ENCODE assay signal across 26 cellular contexts in the genomic region with DNA sequence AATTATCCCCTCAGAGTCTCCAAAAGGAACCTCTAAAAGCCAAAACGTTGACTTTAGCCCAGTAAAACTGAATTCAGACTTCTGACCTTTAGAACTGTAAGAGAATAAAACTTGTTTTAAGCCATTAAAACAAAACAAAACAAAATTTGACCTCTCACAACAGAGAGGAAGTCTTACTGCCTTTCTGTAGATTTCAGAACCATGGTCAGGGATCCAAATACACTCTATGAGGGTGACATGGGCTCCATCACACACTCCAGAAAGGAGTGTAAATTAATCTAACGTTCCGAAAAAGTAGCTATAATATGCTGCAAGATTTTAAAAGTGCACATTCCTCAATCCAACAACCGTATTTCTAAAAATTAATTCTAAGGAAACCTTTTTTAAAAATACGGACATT. TPM values are rescaled to one million over a fixed set of nuclear protein-coding genes. Genes with fewer than 3 reads are reported as not detected.
DNase-seq lines count a peak whose midpoint lies in the region; ATAC-seq and TF ChIP-seq lines count a peak whose summit lies in the region.
"Had no signal": no experiment of that assay in that cellular context is flagged by ENCODE, and none has a peak within 500 bp of the region (broad histone marks: within the 10 kb centered on the region; RNA-seq: fewer than 3 reads in every experiment).

No MANE protein-coding gene starts in this region.

- H3K4me3 Mint-ChIP-seq in WTC11 (no peak overlapping the region), endodermal cell (no peak overlapping the region)
- H3K4me3 Mint-ChIP-seq in activated T-helper 2 cell treated with anti-CD3 and anti-CD28 coated beads, Interferon-gamma antibody, Interleukin-2, Interleukin-4, amounts not matched to agents 10 μg/mL and 5 μg/mL and 100 μg/mL, durations not matched to agents 14 hours and 24 hours and 36 hours (ENCODE audit: low read depth) = no peak overlapping the region
- H3K4me3 Mint-ChIP-seq: CD4-positive, CD25-positive, alpha-beta regulatory T cell had no signal

- CTCF ChIA-PET in WTC11 (lab: Charles Lee) = interaction anchor here (1.2 kb wide), 1 partner anchor 8 kb away, joined by 3 read pairs; no protein-coding TSS in a partner anchor

- intact Hi-C loops in Right ventricle myocardium inferior (cut with DNase I) = no loop called here
- intact Hi-C loops in activated T-helper 2 cell treated with anti-CD3 and anti-CD28 coated beads, Interferon-gamma antibody, Interleukin-2, Interleukin-4, amounts not matched to agents 10 μg/mL and 5 μg/mL and 100 μg/mL, durations not matched to agents 14 hours and 24 hours and 36 hours (cut with micrococcal nuclease) = no loop called here

- ATAC-seq in Right ventricle myocardium inferior (no peak), WTC11 (peak; percentile 30; the same call in 1 of the 2 replicates), GM19452 (IDR thresholded peaks at IDR 0.05; ENCODE audit: unreplicated experiment) (no peak)

- POLR2A ChIA-PET in WTC11 (lab: Charles Lee) = no interaction called here

- no peaks in the 10 kb centered on the region for H3K4me1 Mint-ChIP-seq in WTC11
- H3K4me1 Mint-ChIP-seq in endodermal cell = no peaks in the 10 kb centered on the region
- no peaks in the 10 kb centered on the region for H3K4me1 Mint-ChIP-seq in activated T-helper 2 cell treated with anti-CD3 and anti-CD28 coated beads, Interferon-gamma antibody, Interleukin-2, Interleukin-4, amounts not matched to agents 10 μg/mL and 5 μg/mL and 100 μg/mL, durations not matched to agents 14 hours and 24 hours and 36 hours (ENCODE audit: low read depth)

- H3K9ac ChIP-seq in endodermal cell (ENCODE audit: extremely low read depth, low read length, poor library complexity, severe bottlenecking) = no peak overlapping the region

- no peaks in the 10 kb centered on the region for H3K9me3 ChIP-seq in cardiac muscle cell (ENCODE audit: low read depth)
- H3K9me3 ChIP-seq in endodermal cell (ENCODE audit: control insufficient read depth, low read length) = no peaks in the 10 kb centered on the region

- H3K36me3 Mint-ChIP-seq in WTC11 = no peaks in the 10 kb centered on the region
- H3K36me3 Mint-ChIP-seq in endodermal cell (ENCODE audit: low read depth) = no peaks in the 10 kb centered on the region
- H3K36me3 Mint-ChIP-seq in activated T-helper 2 cell treated with anti-CD3 and anti-CD28 coated beads, Interferon-gamma antibody, Interleukin-2, Interleukin-4, amounts not matched to agents 10 μg/mL and 5 μg/mL and 100 μg/mL, durations not matched to agents 14 hours and 24 hours and 36 hours (ENCODE audit: low read depth) = no peaks in the 10 kb centered on the region

- no peak overlapping the region for H3K27ac Mint-ChIP-seq in WTC11
- no peak overlapping the region for H3K27ac Mint-ChIP-seq in endodermal cell
- H3K27ac Mint-ChIP-seq in activated T-helper 2 cell treated with anti-CD3 and anti-CD28 coated beads, Interferon-gamma antibody, Interleukin-2, Interleukin-4, amounts not matched to agents 10 μg/mL and 5 μg/mL and 100 μg/mL, durations not matched to agents 14 hours and 24 hours and 36 hours = no peak overlapping the region
- H3K27ac Mint-ChIP-seq: CD4-positive, CD25-positive, alpha-beta regulatory T cell had no signal

- H3K4me1 ChIP-seq in cardiac muscle cell (ENCODE audit: low read depth) = no peaks in the 10 kb centered on the region
- no peaks in the 10 kb centered on the region for H3K4me1 ChIP-seq in endodermal cell (ENCODE audit: control insufficient read depth, insufficient read depth, low read length)

- DNase-seq in cardiac muscle cell (ENCODE audit: low read depth in 1 of 2, low spot score in 1 of 2) (peak; percentile 9 to 28), Right ventricle myocardium inferior (ENCODE audit: missing footprints) (no peak), WTC11 (ENCODE audit: low spot score) (no peak), dermis blood vessel endothelial cell (peak; percentile 5), NCI-H446 (lab: John Stamatoyannopoulos, UW) (no peak), endodermal cell (no peak)
- no peak for DNase-seq in activated T-helper 2 cell treated with anti-CD3 and anti-CD28 coated beads, Interferon-gamma antibody, Interleukin-2, Interleukin-4, amounts not matched to agents 10 μg/mL and 5 μg/mL and 100 μg/mL, durations not matched to agents 14 hours and 24 hours and 36 hours (ENCODE audit: low spot score)
- DNase-seq: 8988T; CD4-positive, CD25-positive, alpha-beta regulatory T cell; DMS153; DND-41; NCI-H1092 treated with DMSO at 0.1 percent for 48 hours; NCI-H1436 treated with DMSO at 0.1 percent for 48 hours; NCI-H187 treated with DMSO at 0.1 percent for 48 hours; NCI-H526 treated with DMSO at 0.1 percent for 48 hours; PC-9; RPMI8226; SHP77; SW 1271 had no signal

- H3K9me3 Mint-ChIP-seq in WTC11 (peaks cover 11% of the 10 kb centered on the region), endodermal cell (peaks cover 5% of the 10 kb centered on the region)
- H3K9me3 Mint-ChIP-seq in activated T-helper 2 cell treated with anti-CD3 and anti-CD28 coated beads, Interferon-gamma antibody, Interleukin-2, Interleukin-4, amounts not matched to agents 10 μg/mL and 5 μg/mL and 100 μg/mL, durations not matched to agents 14 hours and 24 hours and 36 hours = no peaks in the 10 kb centered on the region

- H3K27ac ChIP-seq in cardiac muscle cell (no peak overlapping the region), endodermal cell (ENCODE audit: low read depth, low read length) (no peak overlapping the region)
- H3K27ac ChIP-seq: HL-60, PC-9 had no signal

- 0 to 77% methylated on average over 1 to 5 of the region's 5 CpGs for WGBS in endodermal cell (ENCODE audit: insufficient coverage in 1 of 2, insufficient read length in 1 of 2), 2 experiments

- TF ChIP-seq CTCF in cardiac muscle cell (IDR thresholded peaks at IDR 0.05; ENCODE audit: low read depth, low read length) = no peak
- no peak for TF ChIP-seq CTCF in WTC11 (IDR thresholded peaks at IDR 0.05)
- no peak for TF ChIP-seq CTCF in endodermal cell (conservative IDR thresholded peaks at IDR 0.05)

- H3K27me3 ChIP-seq in cardiac muscle cell = no peaks in the 10 kb centered on the region
- H3K27me3 ChIP-seq in endodermal cell (ENCODE audit: control insufficient read depth, insufficient read depth, low read length, poor library complexity, severe bottlenecking) = no peaks in the 10 kb centered on the region

- H3K4me3 ChIP-seq in cardiac muscle cell (no peak overlapping the region), endodermal cell (ENCODE audit: low read length) (no peak overlapping the region)
- H3K4me3 ChIP-seq: PC-9 had no signal

- H3K36me3 ChIP-seq in cardiac muscle cell = no peaks in the 10 kb centered on the region
- H3K36me3 ChIP-seq in endodermal cell (ENCODE audit: control insufficient read depth, insufficient read depth, low read length) = no peaks in the 10 kb centered on the region

- H3K27me3 Mint-ChIP-seq in WTC11 (ENCODE audit: low read depth) = no peaks in the 10 kb centered on the region; the same call in 1 of the 2 replicates
- H3K27me3 Mint-ChIP-seq in endodermal cell (ENCODE audit: insufficient read depth) = no peaks in the 10 kb centered on the region
- H3K27me3 Mint-ChIP-seq in activated T-helper 2 cell treated with anti-CD3 and anti-CD28 coated beads, Interferon-gamma antibody, Interleukin-2, Interleukin-4, amounts not matched to agents 10 μg/mL and 5 μg/mL and 100 μg/mL, durations not matched to agents 14 hours and 24 hours and 36 hours (ENCODE audit: low read depth) = peaks cover 3% of the 10 kb centered on the region
- H3K27me3 Mint-ChIP-seq: CD4-positive, CD25-positive, alpha-beta regulatory T cell had no signal

TF ChIP-seq in WTC11, 78 proteins besides CTCF, POLR2A, EP300 and RAD21 (continues in another document):
- TF ChIP-seq, protein P1, sequence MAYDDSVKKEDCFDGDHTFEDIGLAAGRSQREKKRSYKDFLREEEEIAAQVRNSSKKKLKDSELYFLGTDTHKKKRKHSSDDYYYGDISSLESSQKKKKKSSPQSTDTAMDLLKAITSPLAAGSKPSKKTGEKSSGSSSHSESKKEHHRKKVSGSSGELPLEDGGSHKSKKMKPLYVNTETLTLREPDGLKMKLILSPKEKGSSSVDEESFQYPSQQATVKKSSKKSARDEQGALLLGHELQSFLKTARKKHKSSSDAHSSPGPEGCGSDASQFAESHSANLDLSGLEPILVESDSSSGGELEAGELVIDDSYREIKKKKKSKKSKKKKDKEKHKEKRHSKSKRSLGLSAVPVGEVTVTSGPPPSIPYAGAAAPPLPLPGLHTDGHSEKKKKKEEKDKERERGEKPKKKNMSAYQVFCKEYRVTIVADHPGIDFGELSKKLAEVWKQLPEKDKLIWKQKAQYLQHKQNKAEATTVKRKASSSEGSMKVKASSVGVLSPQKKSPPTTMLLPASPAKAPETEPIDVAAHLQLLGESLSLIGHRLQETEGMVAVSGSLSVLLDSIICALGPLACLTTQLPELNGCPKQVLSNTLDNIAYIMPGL (CRISPR knock-in tag; IDR thresholded peaks at IDR 0.05) = no peak

RNA-seq across cellular contexts. Expression of a gene that starts 19.2 kb away (rescaled TPM):
- total RNA-seq in cardiac muscle cell (427 and 486 TPM in 2 replicates), Right ventricle myocardium inferior (1,077 TPM), WTC11 (2021) (2,759 to 2,816 TPM (median 2,760 TPM) in 3 replicates), dermis blood vessel endothelial cell (370 and 518 TPM in 2 replicates), endodermal cell (1,000 to 10,000 TPM; 1,691 to 2,241 TPM)
- polyA plus RNA-seq in cardiac muscle cell = 408 and 465 TPM in 2 replicates
- polyA plus RNA-seq in endodermal cell (2013, experiment 1 of 2) = 1,100 TPM
- polyA plus RNA-seq in endodermal cell (2013, experiment 2 of 2) = 1,049 TPM
- total RNA-seq in activated T-helper 2 cell treated with anti-CD3 and anti-CD28 coated beads, Interferon-gamma antibody, Interleukin-2, Interleukin-4, amounts not matched to agents 10 μg/mL and 5 μg/mL and 100 μg/mL, durations not matched to agents 14 hours and 24 hours and 36 hours = 2,421 and 2,433 TPM in 2 replicates

RNA-seq across cellular contexts. Expression of a gene that starts 39.0 kb away (rescaled TPM):
- total RNA-seq in cardiac muscle cell (0.15 and 1.5 TPM in 2 replicates), Right ventricle myocardium inferior (3.9 TPM), WTC11 (2021) (7.2 to 11.2 TPM (median 9.7 TPM) in 3 replicates), dermis blood vessel endothelial cell (6.8 and 9.5 TPM in 2 replicates), endodermal cell (10 to 100 TPM in 1 of 2 donors, 1 to 10 TPM in 1; 6.9 to 13.7 TPM)
- polyA plus RNA-seq in cardiac muscle cell = 0.84 TPM in 1 of 2 replicates, not detected in the other
- polyA plus RNA-seq in endodermal cell (2013, experiment 1 of 2) = 2.6 TPM
- polyA plus RNA-seq in endodermal cell (2013, experiment 2 of 2) = 2.4 TPM
- total RNA-seq in activated T-helper 2 cell treated with anti-CD3 and anti-CD28 coated beads, Interferon-gamma antibody, Interleukin-2, Interleukin-4, amounts not matched to agents 10 μg/mL and 5 μg/mL and 100 μg/mL, durations not matched to agents 14 hours and 24 hours and 36 hours = 7.8 and 9.1 TPM in 2 replicates

RNA-seq across cellular contexts. Expression of a gene that starts 50.9 kb away (rescaled TPM):
- total RNA-seq in cardiac muscle cell = 0.42 and 0.66 TPM in 2 replicates
- polyA plus RNA-seq in cardiac muscle cell = 0.16 and 1.1 TPM in 2 replicates
- 0.11 TPM for total RNA-seq in Right ventricle myocardium inferior
- 0.39 to 0.50 TPM (median 0.44 TPM) in 3 replicates for total RNA-seq in WTC11 (2021)
- under 0.01 and 0.09 TPM in 2 replicates for total RNA-seq in dermis blood vessel endothelial cell
- total RNA-seq in endodermal cell = under 1 TPM; 0.22 to 0.37 TPM
- 0.53 TPM for polyA plus RNA-seq in endodermal cell (2013, experiment 1 of 2)
- 0.58 TPM for polyA plus RNA-seq in endodermal cell (2013, experiment 2 of 2)
- not detected in 2 replicates for total RNA-seq in activated T-helper 2 cell treated with anti-CD3 and anti-CD28 coated beads, Interferon-gamma antibody, Interleukin-2, Interleukin-4, amounts not matched to agents 10 μg/mL and 5 μg/mL and 100 μg/mL, durations not matched to agents 14 hours and 24 hours and 36 hours
- total RNA-seq: CD4-positive, CD25-positive, alpha-beta regulatory T cell; H4; M059J; NCI-H460; PC-9; SK-MEL-5 had no signal
- polyA plus RNA-seq: BJ; CD4-positive, CD25-positive, alpha-beta regulatory T cell had no signal

Comparison
In these comparisons a context has a peak if more than half of its experiments do, and no peak if none do; other contexts are left out.
1. DNase-seq: peak in cardiac muscle cell (2 of 2) and dermis blood vessel endothelial cell (single experiment); none in Right ventricle myocardium inferior (single experiment), WTC11 (single experiment), NCI-H446 (0 of 2), endodermal cell (single experiment) and activated T-helper 2 cell treated with anti-CD3 and anti-CD28 coated beads, Interferon-gamma antibody, Interleukin-2, Interleukin-4, amounts not matched to agents 10 μg/mL and 5 μg/mL and 100 μg/mL, durations not matched to agents 14 hours and 24 hours and 36 hours (single experiment).